28 cellular contexts compared by ENCODE assay signal in the genomic region with DNA sequence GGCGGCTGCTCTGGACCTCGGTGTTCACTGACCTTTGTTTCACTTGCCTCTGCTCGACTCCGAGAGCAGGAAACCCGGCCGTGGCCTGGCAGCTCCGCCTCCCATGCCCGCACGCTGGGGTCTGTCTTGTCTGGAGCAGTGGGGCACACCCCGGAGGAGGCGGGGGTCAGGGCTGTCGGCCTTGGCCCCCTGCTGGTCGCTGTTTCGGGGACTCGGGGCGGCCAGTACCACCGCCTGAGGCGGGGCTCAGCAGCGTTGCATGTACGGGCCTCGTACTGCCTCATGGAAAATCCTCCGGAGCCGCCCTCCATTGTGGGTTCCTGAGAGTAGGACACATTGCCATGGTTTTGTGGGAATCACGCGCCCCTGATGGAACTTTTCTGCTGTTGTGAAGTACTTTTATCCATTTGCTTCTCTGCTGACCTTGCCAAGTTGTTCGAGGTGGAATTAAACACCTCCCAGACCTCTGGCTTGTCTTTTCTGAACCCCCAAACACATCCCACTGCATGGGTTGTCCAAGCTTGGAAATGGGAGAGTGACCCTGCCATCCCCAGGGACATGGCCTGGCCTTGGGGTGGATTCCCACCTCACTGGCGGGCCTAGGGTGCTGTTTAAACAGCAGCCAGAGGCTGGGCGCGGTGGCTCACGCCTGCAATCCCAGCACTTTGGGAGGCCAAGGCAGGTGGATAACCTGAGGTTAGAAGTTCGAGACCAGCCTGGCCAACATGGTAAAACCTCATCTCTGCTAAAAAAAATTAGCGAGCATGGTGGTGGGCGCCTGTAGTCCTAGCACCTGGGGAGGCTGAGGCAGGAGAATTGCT. TPM values are rescaled to one million over a fixed set of nuclear protein-coding genes. Genes with fewer than 3 reads are reported as not detected.
A peak's percentile ranks its signal among the peaks of the same experiment; 100 is the strongest.
DNase-seq lines count a peak whose midpoint lies in the region; ATAC-seq and TF ChIP-seq lines count a peak whose summit lies in the region.
"Had no signal": no experiment of that assay in that cellular context is flagged by ENCODE, and none has a peak within 500 bp of the region (broad histone marks: within the 10 kb centered on the region; RNA-seq: fewer than 3 reads in every experiment).

No MANE protein-coding gene starts in this region.

- H3K9me3 ChIP-seq in BE2C = no peaks in the 10 kb centered on the region
- H3K9me3 ChIP-seq in OCI-LY1 (ENCODE audit: low read length) = no peaks in the 10 kb centered on the region
- H3K9me3 ChIP-seq in esophagus squamous epithelium = no peaks in the 10 kb centered on the region
- H3K9me3 ChIP-seq: A549, mucosa of descending colon, testis had no signal

- no peaks in the 10 kb centered on the region for H3F3A ChIP-seq in OCI-LY1 (ENCODE audit: insufficient read depth, low read length)

- peaks cover 12% of the 10 kb centered on the region for H3K4me1 Mint-ChIP-seq in neural crest cell

- intact Hi-C loops in esophagus squamous epithelium (cut with DNase I) = no loop called here

- peak overlapping the region; percentile 75 for H3K27ac Mint-ChIP-seq in neural crest cell (ENCODE audit: unreplicated experiment)
- H3K27ac Mint-ChIP-seq: activated CD4-positive, alpha-beta memory T cell treated with anti-CD3 and anti-CD28 coated beads for 36 hours; CD4-positive, alpha-beta T cell; natural killer cell treated with Interleukin-12 subunit alpha and Interleukin-12 subunit beta and Interleukin-15 and Interleukin-18, amount 100 ng/mL, for 72 hours had no signal

- H3K9me3 Mint-ChIP-seq in neural crest cell = no peaks in the 10 kb centered on the region
- H3K9me3 Mint-ChIP-seq: activated CD4-positive, alpha-beta memory T cell treated with anti-CD3 and anti-CD28 coated beads for 36 hours; CD4-positive, alpha-beta T cell; natural killer cell treated with Interleukin-12 subunit alpha and Interleukin-12 subunit beta and Interleukin-15 and Interleukin-18, amount 100 ng/mL, for 72 hours had no signal

- peaks cover 4% of the 10 kb centered on the region for H3K36me3 Mint-ChIP-seq in neural crest cell (ENCODE audit: low read depth)
- H3K36me3 Mint-ChIP-seq: natural killer cell treated with Interleukin-12 subunit alpha and Interleukin-12 subunit beta and Interleukin-15 and Interleukin-18, amount 100 ng/mL, for 72 hours had no signal

- no peak for TF ChIP-seq POLR2A in esophagus squamous epithelium (IDR thresholded peaks at IDR 0.05)

- H3K27me3 ChIP-seq in BE2C (no peaks in the 10 kb centered on the region), OCI-LY1 (ENCODE audit: insufficient read depth, low read length) (no peaks in the 10 kb centered on the region), esophagus squamous epithelium (no peaks in the 10 kb centered on the region)
- H3K27me3 ChIP-seq: testis had no signal

- H3K79me2 ChIP-seq in OCI-LY1 (ENCODE audit: insufficient read depth, low read length) = no peaks in the 10 kb centered on the region

- H3K4me2 ChIP-seq in OCI-LY1 (ENCODE audit: low read length) = no peak overlapping the region
- H3K4me2 ChIP-seq: A549, smooth muscle cell had no signal

- H3K4me3 Mint-ChIP-seq in neural crest cell = no peak overlapping the region
- H3K4me3 Mint-ChIP-seq: activated CD4-positive, alpha-beta memory T cell treated with anti-CD3 and anti-CD28 coated beads for 36 hours; CD4-positive, alpha-beta T cell; central memory CD8-positive, alpha-beta T cell; natural killer cell treated with Interleukin-12 subunit alpha and Interleukin-12 subunit beta and Interleukin-15 and Interleukin-18, amount 100 ng/mL, for 72 hours had no signal

- H3K4me1 ChIP-seq in BE2C (peaks cover 6% of the 10 kb centered on the region), OCI-LY1 (ENCODE audit: insufficient read depth, low read length, severe bottlenecking) (no peaks in the 10 kb centered on the region), esophagus squamous epithelium (peaks cover 0 to 18% (median 5%) of the 10 kb centered on the region in 3 donors)
- H3K4me1 ChIP-seq: A549 had no signal

- H4K20me1 ChIP-seq in OCI-LY1 (ENCODE audit: insufficient read depth, low read length) = no peaks in the 10 kb centered on the region

- no peaks in the 10 kb centered on the region for H3K9me2 ChIP-seq in OCI-LY1 (ENCODE audit: low read depth, low read length)

- H3K9ac ChIP-seq in OCI-LY1 (ENCODE audit: low read length) = no peak overlapping the region

- 0 out of 2 replicates have a peak, but pooled peaks have one; percentile 5 for TF ChIP-seq CTCF in BE2C (IDR thresholded peaks at IDR 0.05; ENCODE audit: low read depth, low read length)
- TF ChIP-seq CTCF in OCI-LY1 (IDR thresholded peaks at IDR 0.05; ENCODE audit: low read length) = peak; percentile 8; the same call in 1 of the 2 replicates
- TF ChIP-seq CTCF in neural crest cell (conservative IDR thresholded peaks at IDR 0.05) = peak; percentile 13
- TF ChIP-seq CTCF in coronary artery (IDR thresholded peaks at IDR 0.05) = no peak
- TF ChIP-seq CTCF in esophagus squamous epithelium (IDR thresholded peaks at IDR 0.05) = no peak

- ATAC-seq in GM19395 (IDR thresholded peaks at IDR 0.05; ENCODE audit: unreplicated experiment) = no peak
- ATAC-seq: left cardiac atrium; mucosa of descending colon; natural killer cell treated with Interleukin-12 subunit alpha and Interleukin-12 subunit beta and Interleukin-15 and Interleukin-18, amount 100 ng/mL, for 72 hours had no signal

- no peak overlapping the region for H2AFZ ChIP-seq in OCI-LY1 (ENCODE audit: low read length)

- peaks cover 12% of the 10 kb centered on the region for H3K27me3 Mint-ChIP-seq in neural crest cell (ENCODE audit: low read depth)
- H3K27me3 Mint-ChIP-seq: activated CD4-positive, alpha-beta memory T cell treated with anti-CD3 and anti-CD28 coated beads for 36 hours; natural killer cell treated with Interleukin-12 subunit alpha and Interleukin-12 subunit beta and Interleukin-15 and Interleukin-18, amount 100 ng/mL, for 72 hours had no signal

- H3K27ac ChIP-seq in OCI-LY1 (ENCODE audit: low read depth, low read length, poor library complexity, severe bottlenecking) (no peak overlapping the region), coronary artery (no peak overlapping the region), esophagus squamous epithelium (no peak overlapping the region)
- H3K27ac ChIP-seq: A549 had no signal

- H3K36me3 ChIP-seq in BE2C (peaks cover 24% of the 10 kb centered on the region), OCI-LY1 (ENCODE audit: insufficient read depth, low read length) (peaks cover 29% of the 10 kb centered on the region), esophagus squamous epithelium (peaks cover 0 to 37% (median 6%) of the 10 kb centered on the region in 3 donors)

- H3K4me3 ChIP-seq in BE2C (ENCODE audit: low read depth, low read length) (no peak overlapping the region), OCI-LY1 (ENCODE audit: low read depth, low read length, poor library complexity, severe bottlenecking) (no peak overlapping the region), coronary artery (no peak overlapping the region), esophagus squamous epithelium (no peak overlapping the region)
- H3K4me3 ChIP-seq: A549, mucosa of descending colon, smooth muscle cell had no signal

- no peak for DNase-seq in BE2C
- DNase-seq in dermis blood vessel endothelial cell = peak; percentile 59
- no peak for DNase-seq in neural crest cell (ENCODE audit: low read depth, low spot score)
- no peak for DNase-seq in coronary artery (ENCODE audit: low spot score)
- DNase-seq in NCI-H82 treated with DMSO at 0.1 percent for 48 hours (lab: John Stamatoyannopoulos, UW; ENCODE audit: unreplicated experiment) = no peak
- no peak for DNase-seq in esophagus squamous epithelium (lab: John Stamatoyannopoulos, UW)
- DNase-seq: activated CD4-positive, alpha-beta memory T cell treated with anti-CD3 and anti-CD28 coated beads for 36 hours; activated CD4-positive, CD25-positive, alpha-beta regulatory T cell treated with anti-CD3 and anti-CD28 coated beads, Interleukin-2, amount 50 U/mL, for 72 hours; activated CD8-positive, alpha-beta memory T cell treated with anti-CD3 and anti-CD28 coated beads, Interleukin-2, amount 50 U/mL, for 4 hours; activated naive CD4-positive, alpha-beta T cell; CD4-positive, alpha-beta T cell; H7; hypothalamus; left cardiac atrium; mucosa of descending colon; NCI-H1092; NCI-H1694 treated with DMSO at 0.1 percent for 48 hours; NCI-H2171 treated with DMSO at 0.1 percent for 48 hours; NCI-H510A; stimulated activated CD4-positive, alpha-beta T cell treated with anti-CD3 and anti-CD28 coated beads, Interleukin-1b, Interleukin-23, amount 100 ng/mL, for 48 hours; stimulated activated naive CD4-positive, alpha-beta T cell treated with Interleukin-2 at 50 U/mL for 16 hours; testis had no signal

- 63 to 85% methylated on average over 5 to 10 of the region's 33 CpGs for WGBS in esophagus squamous epithelium, 2 donors

RNA-seq across cellular contexts. Expression of a gene that starts 5.5 kb away (rescaled TPM):
- 569 TPM for polyA plus RNA-seq in BE2C (2012; ENCODE audit: insufficient read depth, insufficient read length, low read depth)
- total RNA-seq in dermis blood vessel endothelial cell = 98.8 and 104 TPM in 2 replicates
- 89.7 and 90.6 TPM in 2 replicates for total RNA-seq in neural crest cell
- 100 to 1,000 TPM; 124 to 191 (median 165) TPM for total RNA-seq in esophagus squamous epithelium

RNA-seq across cellular contexts. Expression of a gene that starts 23.2 kb away (rescaled TPM):
- 17.9 TPM for polyA plus RNA-seq in BE2C (2012; ENCODE audit: insufficient read depth, insufficient read length, low read depth)
- total RNA-seq in dermis blood vessel endothelial cell (10.7 and 14.8 TPM in 2 replicates), neural crest cell (42.6 and 45.6 TPM in 2 replicates), esophagus squamous epithelium (10 to 100 TPM in 3 of 4 donors, 1 to 10 TPM in 1; 2.4 to 40.0 (median 13.1) TPM)

RNA-seq across cellular contexts. Expression of a gene that starts 29.2 kb away (rescaled TPM):
- polyA plus RNA-seq in BE2C (2012; ENCODE audit: insufficient read depth, insufficient read length, low read depth) = 146 TPM
- total RNA-seq in dermis blood vessel endothelial cell (58.0 and 104 TPM in 2 replicates), neural crest cell (146 and 157 TPM in 2 replicates), esophagus squamous epithelium (10 to 100 TPM; 60.2 to 76.0 (median 69.0) TPM)

Comparison
In these comparisons a context has a peak if more than half of its experiments do, and no peak if none do; other contexts are left out.
1. CTCF ChIP-seq: peak in BE2C (single experiment), OCI-LY1 (single experiment) and neural crest cell (single experiment); none in coronary artery (single experiment) and esophagus squamous epithelium (0 of 6).